Comparison of ENCODE assay signal across 10 cellular contexts in genomic region chr18:32760391-32760790, GRCh38. TPM values are rescaled to one million over a fixed set of nuclear protein-coding genes. Genes with fewer than 3 reads are reported as not detected.
DNase-seq lines count a peak whose midpoint lies in the region; ATAC-seq and TF ChIP-seq lines count a peak whose summit lies in the region.
"Had no signal": no experiment of that assay in that cellular context is flagged by ENCODE, and none has a peak within 500 bp of the region (broad histone marks: within the 10 kb centered on the region; RNA-seq: fewer than 3 reads in every experiment).

No MANE protein-coding gene starts in this region.

- WGBS in body of pancreas, 2 donors: 44 to 69% methylated on average over 6 of the region's 6 CpGs

- intact Hi-C loops in body of pancreas (cut with DNase I): no loop called here

- no peaks in the 10 kb centered on the region for H3K9me3 Mint-ChIP-seq in activated T-cell treated with anti-CD3 and anti-CD28 coated beads, Interleukin-2, amount 50 U/mL, for 4 hours

- H3K27ac ChIP-seq in OCI-LY3 (ENCODE audit: low read length) (peak overlapping the region; percentile 94), body of pancreas (no peak overlapping the region)

- H3K9me3 ChIP-seq in OCI-LY3 (ENCODE audit: insufficient read depth, low read length): no peaks in the 10 kb centered on the region
- H3K9me3 ChIP-seq in body of pancreas: no peaks in the 10 kb centered on the region

- H3K27me3 ChIP-seq in OCI-LY3 (ENCODE audit: low read depth, low read length) (no peaks in the 10 kb centered on the region), body of pancreas (no peaks in the 10 kb centered on the region)

- peaks cover 2% of the 10 kb centered on the region for H3K27me3 Mint-ChIP-seq in activated T-cell treated with anti-CD3 and anti-CD28 coated beads, Interleukin-2, amount 50 U/mL, for 4 hours (ENCODE audit: low read depth)

- H3K4me3 ChIP-seq in OCI-LY3 (ENCODE audit: low read length) (peak overlapping the region; percentile 95), body of pancreas (no peak overlapping the region)

- peak overlapping the region; percentile 100 for H3K4me2 ChIP-seq in OCI-LY3 (ENCODE audit: low read length)

- H3K79me2 ChIP-seq in OCI-LY3 (ENCODE audit: low read length): peaks cover 90% of the 10 kb centered on the region

- no peak overlapping the region for H2AFZ ChIP-seq in OCI-LY3 (ENCODE audit: low read depth, low read length)

- TF ChIP-seq CTCF in OCI-LY3 (IDR thresholded peaks at IDR 0.05; ENCODE audit: low read depth, low read length) (no peak), body of pancreas (IDR thresholded peaks at IDR 0.05) (no peak)

- TF ChIP-seq POLR2A in body of pancreas (IDR thresholded peaks at IDR 0.05): no peak

- peak overlapping the region; percentile 98 for H3K9ac ChIP-seq in OCI-LY3 (ENCODE audit: low read length)

- peaks cover 35% of the 10 kb centered on the region for H4K20me1 ChIP-seq in OCI-LY3 (ENCODE audit: insufficient read depth, low read length)

- H3K4me1 Mint-ChIP-seq in activated T-cell treated with anti-CD3 and anti-CD28 coated beads, Interleukin-2, amount 50 U/mL, for 4 hours (ENCODE audit: low read depth): peaks cover 7% of the 10 kb centered on the region

- H3K36me3 Mint-ChIP-seq in activated T-cell treated with anti-CD3 and anti-CD28 coated beads, Interleukin-2, amount 50 U/mL, for 4 hours (ENCODE audit: insufficient read depth): no peaks in the 10 kb centered on the region

- H3K36me3 ChIP-seq in OCI-LY3 (replicated peaks; ENCODE audit: low read depth, low read length) (peaks cover 44% of the 10 kb centered on the region), body of pancreas (replicated peaks in 1 of 2; ENCODE audit: insufficient read depth in 1 of 2, low read depth in 2 of 2) (no peaks in the 10 kb centered on the region)

- DNase-seq in ELF-1 (ENCODE audit: low read depth, low spot score): peak; percentile 28
- no peak for DNase-seq in NCI-H2107 treated with DMSO at 0.1 percent for 48 hours (lab: John Stamatoyannopoulos, UW; ENCODE audit: unreplicated experiment)
- no peak for DNase-seq in NCI-H748 treated with DMSO at 0.1 percent for 48 hours (lab: John Stamatoyannopoulos, UW)
- no peak for DNase-seq in body of pancreas
- DNase-seq in activated T-cell treated with anti-CD3 and anti-CD28 coated beads, Interleukin-2, amount 50 U/mL, for 4 hours: no peak

- no peak overlapping the region for H3K4me3 Mint-ChIP-seq in activated T-cell treated with anti-CD3 and anti-CD28 coated beads, Interleukin-2, amount 50 U/mL, for 4 hours

- ATAC-seq in GM19452 (IDR thresholded peaks at IDR 0.05; ENCODE audit: unreplicated experiment) (peak; percentile 98), HG03025 (IDR thresholded peaks at IDR 0.05; ENCODE audit: low FRiP score, unreplicated experiment) (peak; percentile 99), body of pancreas (no peak)
- no peak for ATAC-seq in activated T-cell treated with anti-CD3 and anti-CD28 coated beads, Interleukin-2, amount 50 U/mL, for 4 hours

- H3K4me1 ChIP-seq in OCI-LY3 (ENCODE audit: low read length) (peaks cover 98% of the 10 kb centered on the region), body of pancreas (no peaks in the 10 kb centered on the region)

RNA-seq across cellular contexts. Expression of gene KLHL14, which starts 12.4 kb away (rescaled TPM):
- total RNA-seq in body of pancreas: not detected
- not detected for total RNA-seq in activated T-cell treated with anti-CD3 and anti-CD28 coated beads, Interleukin-2, amount 50 U/mL, for 4 hours
- total RNA-seq: endothelial cell of umbilical vein, RPMI7951 had no signal

Comparison
In these comparisons a context has a peak if more than half of its experiments do, and no peak if none do; other contexts are left out.
1. ATAC-seq: peak in GM19452 (single experiment) and HG03025 (single experiment); none in body of pancreas (single experiment) and activated T-cell treated with anti-CD3 and anti-CD28 coated beads, Interleukin-2, amount 50 U/mL, for 4 hours (0 of 2).